In the genomic region with DNA sequence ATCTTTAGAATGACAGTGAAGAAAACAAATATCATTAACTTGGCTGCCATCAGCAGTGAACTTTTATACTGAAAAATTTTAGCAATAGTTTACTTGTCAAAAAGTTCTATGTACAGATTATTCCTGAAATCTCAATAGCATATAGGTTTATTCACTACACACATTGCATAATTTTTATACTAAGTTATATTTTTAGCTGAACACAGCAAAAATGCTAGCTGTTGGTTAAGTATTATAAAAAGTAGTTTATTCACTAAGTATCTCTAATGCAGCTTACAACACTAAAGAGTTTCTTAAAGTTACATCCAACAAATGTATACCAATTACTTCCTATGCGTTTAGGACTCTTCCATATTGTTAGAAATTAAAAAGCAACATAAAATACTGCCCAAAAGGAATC, we compare ENCODE assay signal across 8 cellular contexts.
"Had no signal": no experiment of that assay in that cellular context is flagged by ENCODE, and none has a peak within 500 bp of the region (broad histone marks: within the 10 kb centered on the region; RNA-seq: fewer than 3 reads in every experiment).

No MANE protein-coding gene starts in this region.

- FAIRE-seq: H1, H54 had no signal

- H3K4me2 ChIP-seq: GM23338 had no signal

- H2AFZ ChIP-seq: GM23338 had no signal

- H3K4me3 ChIP-seq: GM23338 had no signal

- ATAC-seq: GM23338 had no signal

- H3K27ac ChIP-seq: HL-60 had no signal

- DNase-seq: H9, HCEC 1CT, HFFc6, KG1 had no signal
